ENCODE assay signal across 26 cellular contexts in genomic region chr21:45856422-45856821, GRCh38.
DNase-seq lines count a peak whose midpoint lies in the region; ATAC-seq and TF ChIP-seq lines count a peak whose summit lies in the region.
"Had no signal": no experiment of that assay in that cellular context is flagged by ENCODE, and none has a peak within 500 bp of the region (broad histone marks: within the 10 kb centered on the region; RNA-seq: fewer than 3 reads in every experiment).

No MANE protein-coding gene starts in this region.

- H2AFZ ChIP-seq in H9 (ENCODE audit: low read length), result no peak overlapping the region
- H2AFZ ChIP-seq in smooth muscle cell (ENCODE audit: low read depth), result no peak overlapping the region

- peaks cover 33 to 34% of the 10 kb centered on the region in 2 experiments for H3K4me1 Mint-ChIP-seq in H9
- H3K4me1 Mint-ChIP-seq: B cell; CD8-positive, alpha-beta memory T cell had no signal

- H3K36me3 Mint-ChIP-seq in H9 (ENCODE audit: insufficient read depth in 1 of 3, low read depth in 3 of 3), result no peaks in the 10 kb centered on the region
- H3K36me3 Mint-ChIP-seq: CD8-positive, alpha-beta memory T cell had no signal

- no peaks in the 10 kb centered on the region for H3K27me3 ChIP-seq in H9 (ENCODE audit: insufficient read depth, low read length)
- H3K27me3 ChIP-seq in smooth muscle cell (ENCODE audit: low read depth), result no peaks in the 10 kb centered on the region
- peaks cover 0 to 8% of the 10 kb centered on the region in 2 donors for H3K27me3 ChIP-seq in tibial artery

- H4K8ac ChIP-seq in H9 (replicated peaks; ENCODE audit: insufficient read length, low read depth, low read length), result no peak overlapping the region

- H2AK5ac ChIP-seq in H9 (ENCODE audit: insufficient read length, low read length), result no peak overlapping the region

- no peak for ATAC-seq in esophagus mucosa
- no peak for ATAC-seq in GM19035 (IDR thresholded peaks at IDR 0.05; ENCODE audit: unreplicated experiment)
- ATAC-seq: GM12878 had no signal

- H3K4me2 ChIP-seq in H9 (ENCODE audit: insufficient read depth, insufficient read length, low read length) (no peak overlapping the region), smooth muscle cell (peak overlapping the region; percentile 19)
- H3K4me2 ChIP-seq: KMS-11 had no signal

- H3K27ac Mint-ChIP-seq in H9, result peak overlapping the region in 1 of 3 experiments; percentile 92; a peak in 2 of 7 replicates
- H3K27ac Mint-ChIP-seq: B cell; CD8-positive, alpha-beta memory T cell had no signal

- no peaks in the 10 kb centered on the region for H3K9me3 Mint-ChIP-seq in H9
- H3K9me3 Mint-ChIP-seq: CD8-positive, alpha-beta memory T cell had no signal

- H3T11ph ChIP-seq in H9 (ENCODE audit: low read length), result no peak overlapping the region

- no peaks in the 10 kb centered on the region for H3K23me2 ChIP-seq in H9 (ENCODE audit: insufficient read length, low read depth, low read length, poor library complexity, severe bottlenecking)

- H3K9ac ChIP-seq in H9 (ENCODE audit: extremely low read depth, insufficient read length, low read length), result no peak overlapping the region
- no peak overlapping the region for H3K9ac ChIP-seq in smooth muscle cell (ENCODE audit: low read depth)
- H3K9ac ChIP-seq: KMS-11 had no signal

- peaks cover 4% of the 10 kb centered on the region for H3F3A ChIP-seq in smooth muscle cell (ENCODE audit: low read depth)

- no peak overlapping the region for H2BK5ac ChIP-seq in H9 (ENCODE audit: insufficient read length, low read length)

- TF ChIP-seq CTCF in H9 (conservative IDR thresholded peaks at IDR 0.05), result no peak
- TF ChIP-seq CTCF in HEK293 (tag by site-specific recombination; IDR thresholded peaks at IDR 0.05), result no peak
- TF ChIP-seq CTCF in smooth muscle cell (IDR thresholded peaks at IDR 0.05; ENCODE audit: borderline replicate concordance, insufficient read depth, poor library complexity, severe bottlenecking), result no peak
- no peak for TF ChIP-seq CTCF in tibial artery (IDR thresholded peaks at IDR 0.05)

- no peaks in the 10 kb centered on the region for H3K4me1 ChIP-seq in H9 (ENCODE audit: insufficient read depth, low read length)
- no peaks in the 10 kb centered on the region for H3K4me1 ChIP-seq in HEK293 (ENCODE audit: control insufficient read depth, insufficient read depth, low read length)
- H3K4me1 ChIP-seq in smooth muscle cell (ENCODE audit: low read depth), result peaks cover 18% of the 10 kb centered on the region
- H3K4me1 ChIP-seq in tibial artery, result no peaks in the 10 kb centered on the region

- H3K23ac ChIP-seq in H9 (ENCODE audit: insufficient read length, low read depth, low read length), result no peak overlapping the region

- H4K91ac ChIP-seq in H9 (ENCODE audit: insufficient read length, low read depth, low read length), result no peak overlapping the region

- no peak overlapping the region for H2BK12ac ChIP-seq in H9 (ENCODE audit: insufficient read length, low read depth, low read length)

- H3K4ac ChIP-seq in H9 (ENCODE audit: low read depth, low read length), result no peak overlapping the region

- no peaks in the 10 kb centered on the region for H3K27me3 Mint-ChIP-seq in H9 (ENCODE audit: low read depth)

- no peak overlapping the region for H3K4me3 ChIP-seq in HEK293 (ENCODE audit: low read depth, low read length)
- no peak overlapping the region for H3K4me3 ChIP-seq in smooth muscle cell
- H3K4me3 ChIP-seq in tibial artery, result no peak overlapping the region
- H3K4me3 ChIP-seq: GM12878, SK-N-MC had no signal

- no peak overlapping the region for H3K18ac ChIP-seq in H9 (ENCODE audit: insufficient read length, low read depth, low read length)

- no peak overlapping the region for H3K4me3 Mint-ChIP-seq in H9
- H3K4me3 Mint-ChIP-seq: B cell; CD8-positive, alpha-beta memory T cell had no signal

- no peak overlapping the region for H3K14ac ChIP-seq in H9 (ENCODE audit: insufficient read depth, low read length)

- H3K36me3 ChIP-seq in HEK293 (ENCODE audit: control insufficient read depth in 2 of 2, insufficient read depth in 1 of 2, low read length in 2 of 2) (no peaks in the 10 kb centered on the region), smooth muscle cell (ENCODE audit: low read depth) (no peaks in the 10 kb centered on the region), tibial artery (no peaks in the 10 kb centered on the region)

- no peak overlapping the region for H4K5ac ChIP-seq in H9 (ENCODE audit: insufficient read length, low read depth, low read length)

- CTCF ChIA-PET in HEK293 (lab: Yijun Ruan, JAX), result interaction anchor here (2.6 kb wide), 1 partner anchor 23 kb away, joined by 7 read pairs; no protein-coding TSS in a partner anchor

- DNase-seq in H9 (peak; percentile 12), islet precursor cell (peak; percentile 31), smooth muscle cell (lab: John Stamatoyannopoulos, UW; ENCODE audit: unreplicated experiment) (no peak), A172 (ENCODE audit: low spot score) (no peak), tibial artery (no peak)
- DNase-seq: CD8-positive, alpha-beta memory T cell; DMS 273 treated with DMSO at 0.1 percent for 48 hours; DMS79; EL; GDM1; IMR-90; NCI-H1092 treated with DMSO at 0.1 percent for 48 hours; NCI-H1436; NCI-H187 treated with DMSO at 0.1 percent for 48 hours; NCI-H2107; NCI-H524; NCI-H748 treated with DMSO at 0.1 percent for 48 hours; SIG-M5 had no signal

- no peaks in the 10 kb centered on the region for H3K79me1 ChIP-seq in H9 (ENCODE audit: insufficient read depth, low read depth, low read length, poor library complexity, severe bottlenecking)

- no peak overlapping the region for H3K27ac ChIP-seq in H9 (ENCODE audit: insufficient read length, low read depth, low read length)
- H3K27ac ChIP-seq in HEK293 (ENCODE audit: extremely low read depth, low read depth, low read length), result no peak overlapping the region
- peak overlapping the region; percentile 53 for H3K27ac ChIP-seq in smooth muscle cell (ENCODE audit: low read depth)
- H3K27ac ChIP-seq in tibial artery, result no peak overlapping the region
- H3K27ac ChIP-seq: C4-2B, KMS-11, SK-N-MC had no signal

- H4K20me1 ChIP-seq in H9 (ENCODE audit: control insufficient read depth, insufficient read depth, insufficient read length), result no peaks in the 10 kb centered on the region
- H4K20me1 ChIP-seq in smooth muscle cell (ENCODE audit: low read depth), result no peaks in the 10 kb centered on the region

- no peak overlapping the region for H3K56ac ChIP-seq in H9 (ENCODE audit: insufficient read length, low read depth, low read length)

- no peak overlapping the region for H2BK15ac ChIP-seq in H9 (ENCODE audit: low read depth, low read length)

- POLR2A ChIA-PET in HEK293 (lab: Yijun Ruan, JAX), result no interaction called here

- WGBS in H9 (ENCODE audit: extremely low coverage, insufficient read length, low lambda C conversion rate), result no CpG with 5 or more reads among the region's 13 CpGs
- 95% methylated on average over 10 of the region's 13 CpGs for WGBS in smooth muscle cell (ENCODE audit: low lambda C conversion rate)

- H2BK20ac ChIP-seq in H9 (ENCODE audit: low read depth, low read length, poor library complexity, severe bottlenecking), result no peak overlapping the region

- intact Hi-C loops in tibial artery (cut with DNase I; ENCODE audit: low total_unique reads), result no loop called here

- H2BK120ac ChIP-seq in H9 (ENCODE audit: low read depth, low read length, poor library complexity, severe bottlenecking), result no peak overlapping the region

- no peaks in the 10 kb centered on the region for H3K9me3 ChIP-seq in H9 (ENCODE audit: control insufficient read depth, low read depth, low read length)
- H3K9me3 ChIP-seq in HEK293 (ENCODE audit: control insufficient read depth, insufficient read depth, low read depth, low read length), result no peaks in the 10 kb centered on the region
- H3K9me3 ChIP-seq in smooth muscle cell (replicated peaks; ENCODE audit: low read depth), result no peaks in the 10 kb centered on the region
- no peaks in the 10 kb centered on the region for H3K9me3 ChIP-seq in tibial artery

- H3K79me2 ChIP-seq in H9 (ENCODE audit: insufficient read depth, low read length), result no peaks in the 10 kb centered on the region
- H3K79me2 ChIP-seq in smooth muscle cell (ENCODE audit: low read depth), result no peaks in the 10 kb centered on the region

TF ChIP-seq in HEK293, 187 proteins besides CTCF, POLR2A, EP300 and RAD21:
- TF ChIP-seq ZNF585B (tag by site-specific recombination; IDR thresholded peaks at IDR 0.05) (no peak), EGR2 (tag by site-specific recombination; IDR thresholded peaks at IDR 0.05; ENCODE audit: low read depth) (0 out of 2 replicates have a peak, but pooled peaks have one; percentile 17)

Comparison
In these comparisons a context has a peak if more than half of its experiments do, and no peak if none do; other contexts are left out.
1. DNase-seq: peak in H9 (single experiment) and islet precursor cell (single experiment); none in smooth muscle cell (single experiment), A172 (single experiment) and tibial artery (0 of 2).